ENCODE assay signal across 24 cellular contexts in the genomic region with DNA sequence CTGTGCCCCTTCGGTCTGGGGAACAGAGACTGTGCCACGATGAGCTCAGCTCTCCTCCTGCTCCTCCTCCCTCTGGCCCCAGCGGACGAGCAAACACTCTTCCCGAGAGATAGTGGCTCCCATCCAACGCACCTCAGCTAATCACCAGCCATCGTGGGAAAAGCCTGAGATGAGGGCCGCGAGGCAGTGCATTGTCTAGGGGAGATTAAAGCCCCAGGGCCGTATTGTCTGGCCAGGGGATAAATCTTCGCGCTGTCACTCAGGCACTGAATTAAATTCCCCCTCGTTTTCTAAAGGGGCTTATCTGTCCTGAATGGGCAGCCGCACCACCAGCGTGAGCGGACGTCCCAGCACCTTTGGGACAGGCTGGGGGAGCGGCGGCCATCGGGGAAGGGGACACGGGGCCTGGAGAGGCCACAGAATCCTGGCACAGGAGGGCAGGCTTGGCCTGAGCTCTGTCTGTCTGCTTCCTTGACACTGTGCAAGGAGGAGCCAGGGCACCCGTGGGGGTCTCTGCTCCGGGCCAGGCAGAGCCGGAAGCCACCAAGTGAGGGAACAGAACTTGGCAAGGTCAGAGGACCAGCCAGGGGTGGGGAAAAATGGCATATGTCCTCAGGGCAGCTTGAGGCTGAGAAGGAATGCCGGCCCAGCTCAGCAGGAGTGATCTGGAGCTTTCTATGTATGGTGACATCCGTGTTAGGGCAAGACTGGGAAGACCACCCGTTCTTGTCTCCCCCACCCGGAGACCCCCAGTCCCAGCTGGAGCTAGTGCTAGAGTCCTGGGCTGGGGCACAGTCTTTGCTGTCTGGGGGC. TPM values are rescaled to one million over a fixed set of nuclear protein-coding genes. Genes with fewer than 3 reads are reported as not detected.
A peak's percentile ranks its signal among the peaks of the same experiment; 100 is the strongest.
DNase-seq lines count a peak whose midpoint lies in the region; ATAC-seq lines count a peak whose summit lies in the region.
"Had no signal": no experiment of that assay in that cellular context is flagged by ENCODE, and none has a peak within 500 bp of the region (broad histone marks: within the 10 kb centered on the region; RNA-seq: fewer than 3 reads in every experiment).

No MANE protein-coding gene starts in this region.

- WGBS in aorta, 2 donors, result 19 to 21% methylated on average over 27 to 28 of the region's 28 CpGs

- H3K9me3 ChIP-seq in aorta (ENCODE audit: control insufficient read depth, low read length), result no peaks in the 10 kb centered on the region
- H3K9me3 ChIP-seq: upper lobe of left lung had no signal

- H3K4me3 ChIP-seq in aorta (ENCODE audit: low read length in 2 of 2), result no peak overlapping the region
- H3K4me3 ChIP-seq: hepatocyte, upper lobe of left lung had no signal

- peak overlapping the region in 1 of 2 donors; percentile 11 for H3K27ac ChIP-seq in aorta (ENCODE audit: low read depth in 1 of 2, low read length in 2 of 2)
- H3K27ac ChIP-seq: 22Rv1, foreskin keratinocyte, hepatocyte, upper lobe of left lung had no signal

- ATAC-seq in stimulated activated naive CD8-positive, alpha-beta T cell treated with anti-CD3 and anti-CD28 coated beads, Interleukin-15, amount 100 ng/mL, for 72 hours, result no peak
- ATAC-seq in stimulated activated naive CD8-positive, alpha-beta T cell treated with anti-CD3 and anti-CD28 coated beads, Interleukin-15, Interleukin-2, amounts not matched to agents 100 U/mL and 50 U/mL, for 24 hours, result no peak
- peak; percentile 6 for ATAC-seq in aorta (ENCODE audit: low FRiP score)
- ATAC-seq: foreskin keratinocyte; natural killer cell treated with Interleukin-12 subunit alpha and Interleukin-12 subunit beta and Interleukin-15 and Interleukin-18, amount 100 ng/mL, for 72 hours; WTC11 had no signal

- H3K4me3 Mint-ChIP-seq in stimulated activated naive CD8-positive, alpha-beta T cell treated with anti-CD3 and anti-CD28 coated beads, Interleukin-15, amount 100 ng/mL, for 72 hours, result no peak overlapping the region
- H3K4me3 Mint-ChIP-seq: activated naive CD4-positive, alpha-beta T cell treated with anti-CD3 and anti-CD28 coated beads, Interleukin-2, amount 50 U/mL, for 24 hours; natural killer cell treated with Interleukin-12 subunit alpha and Interleukin-12 subunit beta and Interleukin-15 and Interleukin-18, amount 100 ng/mL, for 72 hours; WTC11 had no signal

- DNase-seq in DMS79 treated with DMSO at 0.1 percent for 48 hours (lab: John Stamatoyannopoulos, UW), result peak; percentile 28
- no peak for DNase-seq in DMS79 (lab: John Stamatoyannopoulos, UW)
- no peak for DNase-seq in stimulated activated naive CD8-positive, alpha-beta T cell treated with anti-CD3 and anti-CD28 coated beads, Interleukin-15, amount 100 ng/mL, for 72 hours
- DNase-seq in stimulated activated naive CD8-positive, alpha-beta T cell treated with anti-CD3 and anti-CD28 coated beads, Interleukin-15, Interleukin-2, amounts not matched to agents 100 U/mL and 50 U/mL, for 24 hours, result no peak
- peak; percentile 68 for DNase-seq in islet precursor cell
- DNase-seq in aorta, result no peak
- DNase-seq in cerebellum (ENCODE audit: low spot score), result no peak
- DNase-seq in stimulated activated naive CD4-positive, alpha-beta T cell treated with Interleukin-2 at 50 U/mL for 16 hours (lab: John Stamatoyannopoulos, UW), result no peak
- DNase-seq: activated CD4-positive, alpha-beta T cell treated with anti-CD3 and anti-CD28 coated beads, Interleukin-2, amount 50 U/mL, for 1 hour; effector CD8-positive, alpha-beta T cell; foreskin keratinocyte; Kasumi-1; NCI-H1048; NCI-H2081 treated with DMSO at 0.1 percent for 48 hours; NCI-H524 treated with DMSO at 0.1 percent for 48 hours; OCI-M1; stimulated activated CD4-positive, alpha-beta T cell treated with anti-CD3 and anti-CD28 coated beads, Interleukin-15, amount 100 ng/mL, for 24 hours; T-helper 9 cell had no signal

- no peaks in the 10 kb centered on the region for H3K4me1 Mint-ChIP-seq in stimulated activated naive CD8-positive, alpha-beta T cell treated with anti-CD3 and anti-CD28 coated beads, Interleukin-15, amount 100 ng/mL, for 72 hours
- H3K4me1 Mint-ChIP-seq: activated naive CD4-positive, alpha-beta T cell treated with anti-CD3 and anti-CD28 coated beads, Interleukin-2, amount 50 U/mL, for 24 hours had no signal

- H3K27ac Mint-ChIP-seq in stimulated activated naive CD8-positive, alpha-beta T cell treated with anti-CD3 and anti-CD28 coated beads, Interleukin-15, amount 100 ng/mL, for 72 hours, result peak overlapping the region; percentile 12 to 33
- H3K27ac Mint-ChIP-seq: activated naive CD4-positive, alpha-beta T cell treated with anti-CD3 and anti-CD28 coated beads, Interleukin-2, amount 50 U/mL, for 24 hours; natural killer cell treated with Interleukin-12 subunit alpha and Interleukin-12 subunit beta and Interleukin-15 and Interleukin-18, amount 100 ng/mL, for 72 hours; WTC11 had no signal

- no peaks in the 10 kb centered on the region for H3K4me1 ChIP-seq in aorta (ENCODE audit: control insufficient read depth in 1 of 2, insufficient read depth in 2 of 2, low read length in 2 of 2)
- H3K4me1 ChIP-seq: foreskin keratinocyte had no signal

- no peaks in the 10 kb centered on the region for H3K36me3 ChIP-seq in aorta (ENCODE audit: control insufficient read depth in 1 of 2, insufficient read depth in 2 of 2, low read length in 1 of 2)
- H3K36me3 ChIP-seq: upper lobe of left lung had no signal

- H3K27me3 ChIP-seq in aorta (ENCODE audit: control insufficient read depth in 1 of 2, insufficient read depth in 2 of 2, low read length in 1 of 2), result no peaks in the 10 kb centered on the region
- H3K27me3 ChIP-seq: foreskin keratinocyte, hepatocyte, upper lobe of left lung had no signal

- intact Hi-C loops in aorta (cut with DNase I), result no loop called here

- H3K9me3 Mint-ChIP-seq in stimulated activated naive CD8-positive, alpha-beta T cell treated with anti-CD3 and anti-CD28 coated beads, Interleukin-15, amount 100 ng/mL, for 72 hours, result no peaks in the 10 kb centered on the region
- H3K9me3 Mint-ChIP-seq: activated naive CD4-positive, alpha-beta T cell treated with anti-CD3 and anti-CD28 coated beads, Interleukin-2, amount 50 U/mL, for 24 hours; natural killer cell treated with Interleukin-12 subunit alpha and Interleukin-12 subunit beta and Interleukin-15 and Interleukin-18, amount 100 ng/mL, for 72 hours; WTC11 had no signal

- H3K27me3 Mint-ChIP-seq in stimulated activated naive CD8-positive, alpha-beta T cell treated with anti-CD3 and anti-CD28 coated beads, Interleukin-15, amount 100 ng/mL, for 72 hours, result peaks cover 18% of the 10 kb centered on the region
- H3K27me3 Mint-ChIP-seq: activated naive CD4-positive, alpha-beta T cell treated with anti-CD3 and anti-CD28 coated beads, Interleukin-2, amount 50 U/mL, for 24 hours; natural killer cell treated with Interleukin-12 subunit alpha and Interleukin-12 subunit beta and Interleukin-15 and Interleukin-18, amount 100 ng/mL, for 72 hours had no signal

RNA-seq across cellular contexts. Expression of a gene that starts 32.3 kb away (rescaled TPM):
- total RNA-seq in aorta, result 10 to 100 TPM; 61.9 to 80.7 TPM
- polyA plus RNA-seq in aorta, result 10 to 100 TPM in 1 of 2 donors, 1 to 10 TPM in 1; 5.0 to 21.1 TPM
- 5.0 TPM for total RNA-seq in cerebellum
- total RNA-seq: natural killer cell treated with Interleukin-12 subunit alpha and Interleukin-12 subunit beta and Interleukin-15 and Interleukin-18, amount 100 ng/mL, for 72 hours had no signal

Comparison
In these comparisons a context has a peak if more than half of its experiments do, and no peak if none do; other contexts are left out.
1. DNase-seq: peak in DMS79 treated with DMSO at 0.1 percent for 48 hours (single experiment) and islet precursor cell (single experiment); none in DMS79 (single experiment), stimulated activated naive CD8-positive, alpha-beta T cell treated with anti-CD3 and anti-CD28 coated beads, Interleukin-15, amount 100 ng/mL, for 72 hours (0 of 2), stimulated activated naive CD8-positive, alpha-beta T cell treated with anti-CD3 and anti-CD28 coated beads, Interleukin-15, Interleukin-2, amounts not matched to agents 100 U/mL and 50 U/mL, for 24 hours (single experiment), aorta (0 of 2), cerebellum (single experiment) and stimulated activated naive CD4-positive, alpha-beta T cell treated with Interleukin-2 at 50 U/mL for 16 hours (single experiment).
2. RNA of a gene that starts 32.3 kb away (total RNA-seq): 61.9 to 80.7 TPM in aorta; 5.0 TPM in cerebellum (single experiment); every median in the first group is over 10 times any median in the second.